In the genomic region with DNA sequence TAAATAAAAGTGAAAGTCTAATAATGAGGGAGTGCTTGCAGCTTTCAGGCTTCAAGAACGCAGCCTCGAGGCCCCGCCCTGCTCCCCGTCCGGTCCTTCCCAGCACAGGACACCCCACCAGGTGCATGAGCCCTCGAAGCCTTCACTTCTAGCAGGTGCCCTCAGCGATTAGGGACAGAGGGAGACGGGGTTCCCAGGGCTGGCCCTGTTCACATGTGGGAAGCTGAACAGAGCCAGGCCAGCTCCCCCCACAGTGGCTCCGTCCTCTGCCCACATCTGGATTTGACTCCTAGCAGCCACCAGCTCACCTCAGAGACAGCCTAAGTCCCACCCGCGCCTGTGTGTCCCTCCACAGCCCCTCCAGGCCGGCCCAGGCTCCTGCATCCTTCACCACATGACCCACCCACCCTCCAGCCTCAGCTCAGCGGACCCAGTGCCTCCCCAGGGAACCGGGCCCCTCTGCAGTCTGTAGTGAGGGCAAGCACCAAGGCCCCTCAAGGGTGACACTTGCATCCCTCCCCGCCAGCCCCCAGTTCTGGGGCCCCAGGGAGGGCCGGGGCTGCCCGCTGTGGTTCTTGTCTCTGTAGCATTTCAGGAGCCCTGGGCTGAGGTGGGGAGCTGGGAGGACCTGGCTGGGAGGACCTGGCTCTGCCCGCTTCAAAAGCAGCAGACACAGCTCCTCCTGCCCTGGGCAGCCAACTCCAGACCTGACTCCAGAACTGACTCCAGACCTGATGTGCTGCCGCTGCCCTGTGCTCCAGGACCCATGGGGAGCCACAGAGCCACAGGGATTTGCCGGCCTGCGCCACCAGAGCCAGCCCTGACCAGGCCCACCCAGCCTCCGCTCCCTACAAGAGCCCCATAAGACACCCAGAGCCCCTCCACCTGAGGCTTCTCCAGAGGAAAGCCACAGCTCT, we compare ENCODE assay signal across 8 cellular contexts. TPM values are rescaled to one million over a fixed set of nuclear protein-coding genes. Genes with fewer than 3 reads are reported as not detected.
DNase-seq lines count a peak whose midpoint lies in the region; ATAC-seq and TF ChIP-seq lines count a peak whose summit lies in the region.

No MANE protein-coding gene starts in this region.

- peaks cover 89% of the 10 kb centered on the region for H3K79me2 ChIP-seq in osteoblast (ENCODE audit: insufficient read depth, low read length)

- H3K4me3 Mint-ChIP-seq in activated B cell treated with CpG ODN at 0.5 μM for 24 hours: peak overlapping the region; percentile 86
- no peak overlapping the region for H3K4me3 Mint-ChIP-seq in glutamatergic neuron (ENCODE audit: unreplicated experiment)

- POLR2A ChIA-PET in activated B cell treated with CpG ODN at 0.5 μM for 24 hours (lab: Charles Lee): interaction anchor here (0.8 to 4.0 kb wide), 22 partner anchors 9 to 222 kb away, joined by 3 to 25 read pairs (median 4); a partner anchor contains a TSS

- peaks cover 21% of the 10 kb centered on the region for H3K36me3 ChIP-seq in effector memory CD4-positive, alpha-beta T cell (ENCODE audit: control insufficient read depth, insufficient read depth, low read length)
- peaks cover 36% of the 10 kb centered on the region for H3K36me3 ChIP-seq in osteoblast (ENCODE audit: insufficient read depth, low read length)

- DNase-seq in GM12865 (ENCODE audit: low read depth) (peak; percentile 72), activated B cell treated with CpG ODN at 0.5 μM for 24 hours (peak; percentile 49), osteoblast (ENCODE audit: insufficient read length, low spot score, missing footprints) (no peak), NCI-H1694 treated with DMSO at 0.1 percent for 48 hours (lab: John Stamatoyannopoulos, UW) (no peak), 8988T (no peak), glutamatergic neuron (no peak), RKO (ENCODE audit: low spot score) (no peak)
- peak in 2 of 3 donors; percentile 21 to 30 for DNase-seq in effector memory CD4-positive, alpha-beta T cell

- no peaks in the 10 kb centered on the region for H3K9me3 ChIP-seq in effector memory CD4-positive, alpha-beta T cell (ENCODE audit: control insufficient read depth, low read length)
- H3K9me3 ChIP-seq in osteoblast (ENCODE audit: low read depth, low read length): no peaks in the 10 kb centered on the region

- peaks cover 44% of the 10 kb centered on the region for H3K4me1 ChIP-seq in effector memory CD4-positive, alpha-beta T cell (ENCODE audit: control insufficient read depth, insufficient read depth, low read length, poor library complexity, severe bottlenecking)
- peaks cover 36% of the 10 kb centered on the region for H3K4me1 ChIP-seq in osteoblast (ENCODE audit: insufficient read depth, low read length)

- ATAC-seq in activated B cell treated with CpG ODN at 0.5 μM for 24 hours (ENCODE audit: low read depth): peak; percentile 11

- TF ChIP-seq CTCF in GM12865 (IDR thresholded peaks at IDR 0.05; ENCODE audit: insufficient read depth, low read depth, low read length, missing control alignments) (no peak), activated B cell treated with CpG ODN at 0.5 μM for 24 hours (IDR thresholded peaks at IDR 0.05) (no peak), osteoblast (IDR thresholded peaks at IDR 0.05; ENCODE audit: extremely low read depth, low read depth, low read length) (no peak), glutamatergic neuron (IDR thresholded peaks at IDR 0.05; ENCODE audit: partially characterized antibody, unreplicated experiment) (no peak)

- H3K27ac Mint-ChIP-seq in activated B cell treated with CpG ODN at 0.5 μM for 24 hours: peak overlapping the region; percentile 77
- no peak overlapping the region for H3K27ac Mint-ChIP-seq in glutamatergic neuron (ENCODE audit: unreplicated experiment)

- peak overlapping the region; percentile 91 for H3K4me2 ChIP-seq in osteoblast (ENCODE audit: insufficient read depth, low read length)

- H3K9me3 Mint-ChIP-seq in activated B cell treated with CpG ODN at 0.5 μM for 24 hours (no peaks in the 10 kb centered on the region), glutamatergic neuron (ENCODE audit: unreplicated experiment) (peaks cover 1% of the 10 kb centered on the region)

- H3K27me3 Mint-ChIP-seq in activated B cell treated with CpG ODN at 0.5 μM for 24 hours (no peaks in the 10 kb centered on the region), glutamatergic neuron (ENCODE audit: unreplicated experiment) (peaks cover 2% of the 10 kb centered on the region)

- H3K27me3 ChIP-seq in effector memory CD4-positive, alpha-beta T cell (replicated peaks; ENCODE audit: control insufficient read depth, insufficient read depth, low read length, poor library complexity, severe bottlenecking): no peaks in the 10 kb centered on the region
- no peaks in the 10 kb centered on the region for H3K27me3 ChIP-seq in osteoblast (ENCODE audit: insufficient read depth, low read length)

- H3K4me1 Mint-ChIP-seq in activated B cell treated with CpG ODN at 0.5 μM for 24 hours (peaks cover 40% of the 10 kb centered on the region), glutamatergic neuron (ENCODE audit: low read depth, unreplicated experiment) (no peaks in the 10 kb centered on the region)

- peak overlapping the region; percentile 94 for H3K27ac ChIP-seq in effector memory CD4-positive, alpha-beta T cell (ENCODE audit: insufficient read depth, low read length, poor library complexity, severe bottlenecking)
- peak overlapping the region; percentile 95 for H3K27ac ChIP-seq in osteoblast (ENCODE audit: low read depth, low read length)

- H2AFZ ChIP-seq in osteoblast (ENCODE audit: low read length): no peak overlapping the region

- peaks cover 9% of the 10 kb centered on the region for H3K36me3 Mint-ChIP-seq in activated B cell treated with CpG ODN at 0.5 μM for 24 hours (ENCODE audit: low read depth)
- no peaks in the 10 kb centered on the region for H3K36me3 Mint-ChIP-seq in glutamatergic neuron (ENCODE audit: unreplicated experiment)

- H3K4me3 ChIP-seq in GM12865 (ENCODE audit: low read depth, low read length): peak overlapping the region; percentile 95
- peak overlapping the region; percentile 94 for H3K4me3 ChIP-seq in effector memory CD4-positive, alpha-beta T cell (ENCODE audit: insufficient read depth, low read depth, low read length, poor library complexity, severe bottlenecking)
- H3K4me3 ChIP-seq in osteoblast (ENCODE audit: insufficient read depth, low read length): peak overlapping the region; percentile 94

- H4K20me1 ChIP-seq in osteoblast (ENCODE audit: insufficient read depth, low read length): peaks cover 28% of the 10 kb centered on the region

- CTCF ChIA-PET in activated B cell treated with CpG ODN at 0.5 μM for 24 hours (lab: Charles Lee): interaction anchor here (1.0 to 2.1 kb wide), 4 partner anchors 17 to 113 kb away, joined by 4 to 15 read pairs (median 5); a partner anchor contains a TSS

- intact Hi-C loops in activated B cell treated with CpG ODN at 0.5 μM for 24 hours (cut with micrococcal nuclease): loop anchor here (5.0 kb wide), 2 partner anchors 61 to 184 kb away; no protein-coding TSS in a partner anchor

RNA-seq across cellular contexts. Expression of a gene that starts 27.3 kb away (rescaled TPM):
- total RNA-seq in activated B cell treated with CpG ODN at 0.5 μM for 24 hours (213 and 218 TPM in 2 replicates), osteoblast (515 TPM in 2 replicates), glutamatergic neuron (ENCODE audit: unreplicated experiment) (210 TPM)

RNA-seq across cellular contexts. Expression of a gene that starts 35.9 kb away (rescaled TPM):
- total RNA-seq in activated B cell treated with CpG ODN at 0.5 μM for 24 hours (173 and 184 TPM in 2 replicates), osteoblast (70.2 and 74.0 TPM in 2 replicates), glutamatergic neuron (ENCODE audit: unreplicated experiment) (140 TPM)

RNA-seq across cellular contexts. Expression of a gene that starts 43.0 kb away (rescaled TPM):
- total RNA-seq in activated B cell treated with CpG ODN at 0.5 μM for 24 hours (111 and 127 TPM in 2 replicates), osteoblast (58.0 and 69.1 TPM in 2 replicates), glutamatergic neuron (ENCODE audit: unreplicated experiment) (65.5 TPM)

Comparison
In these comparisons a context has a peak if more than half of its experiments do, and no peak if none do; other contexts are left out.
1. DNase-seq: peak in GM12865 (single experiment), activated B cell treated with CpG ODN at 0.5 μM for 24 hours (single experiment) and effector memory CD4-positive, alpha-beta T cell (2 of 3); none in osteoblast (single experiment), NCI-H1694 treated with DMSO at 0.1 percent for 48 hours (single experiment), 8988T (single experiment), glutamatergic neuron (single experiment) and RKO (single experiment).
2. Peak in every context shown above with its lines, with median percentiles within 50 percentile points of each other: H3K4me3 ChIP-seq.